ENCODE assay signal across 28 cellular contexts in the genomic region with DNA sequence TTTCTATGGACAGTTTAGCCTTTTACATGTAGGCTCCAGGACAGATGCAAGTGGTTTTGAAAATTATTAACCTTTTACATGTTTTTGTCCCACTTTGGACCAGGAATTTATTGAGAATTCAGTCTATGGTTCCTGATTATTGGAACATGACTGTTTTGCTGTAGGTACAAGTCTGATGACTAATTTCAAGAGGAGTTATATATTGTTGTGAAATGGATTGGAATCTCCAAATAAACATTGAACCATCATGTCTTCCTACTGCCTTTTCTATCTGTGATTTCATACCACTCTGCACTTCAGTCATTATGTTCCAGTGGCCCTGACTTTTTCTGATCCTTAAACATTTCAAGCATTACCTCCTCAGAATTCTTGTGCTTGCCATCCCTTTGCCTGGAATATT. TPM values are rescaled to one million over a fixed set of nuclear protein-coding genes. Genes with fewer than 3 reads are reported as not detected.
DNase-seq lines count a peak whose midpoint lies in the region; ATAC-seq and TF ChIP-seq lines count a peak whose summit lies in the region.
"Had no signal": no experiment of that assay in that cellular context is flagged by ENCODE, and none has a peak within 500 bp of the region (broad histone marks: within the 10 kb centered on the region; RNA-seq: fewer than 3 reads in every experiment).

No MANE protein-coding gene starts in this region.

- H2BK15ac ChIP-seq in mesenchymal stem cell (ENCODE audit: low read depth, poor library complexity, severe bottlenecking), result no peak overlapping the region

- no peak overlapping the region for H2AK5ac ChIP-seq in mesenchymal stem cell (ENCODE audit: low read length, severe bottlenecking)

- H2AFZ ChIP-seq in mesenchymal stem cell (ENCODE audit: low read depth, low read length), result no peak overlapping the region

- no peak for TF ChIP-seq CTCF in BJ (IDR thresholded peaks at IDR 0.05; ENCODE audit: insufficient read depth, low read depth, low read length)

- H3K36me3 ChIP-seq in BJ (ENCODE audit: control insufficient read depth, insufficient read depth, low read length) (no peaks in the 10 kb centered on the region), mesenchymal stem cell (ENCODE audit: control insufficient read depth in 1 of 2, insufficient read depth in 2 of 2, low read depth in 1 of 2, low read length in 2 of 2) (peaks cover 0 to 57% of the 10 kb centered on the region in 2 experiments)
- H3K36me3 ChIP-seq: BLaER1, cardiac muscle cell had no signal

- H3K4me1 Mint-ChIP-seq in natural killer cell treated with Interleukin-12 subunit alpha and Interleukin-12 subunit beta and Interleukin-15 and Interleukin-18, amount 100 ng/mL, for 72 hours (ENCODE audit: low read depth in 2 of 2), result peaks cover 4 to 10% of the 10 kb centered on the region in 2 donors
- H3K4me1 Mint-ChIP-seq: activated naive CD8-positive, alpha-beta T cell treated with anti-CD3 and anti-CD28 coated beads, Interleukin-2, amount 50 U/mL, for 24 hours had no signal

- H4K91ac ChIP-seq in mesenchymal stem cell (ENCODE audit: low read length), result no peak overlapping the region

- H2BK5ac ChIP-seq in mesenchymal stem cell (ENCODE audit: low read depth, low read length, poor library complexity, severe bottlenecking), result no peak overlapping the region

- no peak overlapping the region for H3K23ac ChIP-seq in mesenchymal stem cell (ENCODE audit: low read length in 2 of 2)

- CTCF ChIA-PET in BJ (lab: Yijun Ruan, JAX), result no interaction called here

- no peak overlapping the region for H3K4me3 Mint-ChIP-seq in natural killer cell treated with Interleukin-12 subunit alpha and Interleukin-12 subunit beta and Interleukin-15 and Interleukin-18, amount 100 ng/mL, for 72 hours
- H3K4me3 Mint-ChIP-seq: activated naive CD8-positive, alpha-beta T cell treated with anti-CD3 and anti-CD28 coated beads, Interleukin-2, amount 50 U/mL, for 24 hours; stimulated activated naive CD8-positive, alpha-beta T cell treated with anti-CD3 and anti-CD28 coated beads, Interleukin-15, Interleukin-2, amounts not matched to agents 100 ng/mL and 50 ng/mL, for 24 hours had no signal

- H3K36me3 Mint-ChIP-seq in natural killer cell treated with Interleukin-12 subunit alpha and Interleukin-12 subunit beta and Interleukin-15 and Interleukin-18, amount 100 ng/mL, for 72 hours, result no peaks in the 10 kb centered on the region

- no peaks in the 10 kb centered on the region for H3K4me1 ChIP-seq in mesenchymal stem cell (ENCODE audit: control insufficient read depth, insufficient read depth, low read depth, low read length)
- H3K4me1 ChIP-seq: BLaER1, left ventricle myocardium inferior, tibial nerve had no signal

- no peak overlapping the region for H4K8ac ChIP-seq in mesenchymal stem cell (ENCODE audit: low read length)

- H2BK120ac ChIP-seq in mesenchymal stem cell (ENCODE audit: low read depth, low read length), result no peak overlapping the region

- no peak overlapping the region for H3K4me2 ChIP-seq in mesenchymal stem cell (ENCODE audit: low read length, poor library complexity, severe bottlenecking)
- H3K4me2 ChIP-seq: BLaER1 had no signal

- no peak overlapping the region for H3K27ac Mint-ChIP-seq in natural killer cell treated with Interleukin-12 subunit alpha and Interleukin-12 subunit beta and Interleukin-15 and Interleukin-18, amount 100 ng/mL, for 72 hours
- H3K27ac Mint-ChIP-seq: activated naive CD8-positive, alpha-beta T cell treated with anti-CD3 and anti-CD28 coated beads, Interleukin-2, amount 50 U/mL, for 24 hours; progenitor cell of endocrine pancreas; stimulated activated naive CD8-positive, alpha-beta T cell treated with anti-CD3 and anti-CD28 coated beads, Interleukin-15, Interleukin-2, amounts not matched to agents 100 ng/mL and 50 ng/mL, for 24 hours had no signal

- H3K9me3 Mint-ChIP-seq in natural killer cell treated with Interleukin-12 subunit alpha and Interleukin-12 subunit beta and Interleukin-15 and Interleukin-18, amount 100 ng/mL, for 72 hours, result no peaks in the 10 kb centered on the region
- H3K9me3 Mint-ChIP-seq: activated naive CD8-positive, alpha-beta T cell treated with anti-CD3 and anti-CD28 coated beads, Interleukin-2, amount 50 U/mL, for 24 hours; stimulated activated naive CD8-positive, alpha-beta T cell treated with anti-CD3 and anti-CD28 coated beads, Interleukin-15, Interleukin-2, amounts not matched to agents 100 ng/mL and 50 ng/mL, for 24 hours had no signal

- H3K27ac ChIP-seq in mesenchymal stem cell (ENCODE audit: low read length, poor library complexity, severe bottlenecking), result peak overlapping the region; percentile 42
- H3K27ac ChIP-seq: BLaER1, cardiac muscle cell, dorsolateral prefrontal cortex, left ventricle myocardium inferior, SK-N-MC, tibial nerve, VCaP had no signal

- no peak overlapping the region for H3K9ac ChIP-seq in mesenchymal stem cell (ENCODE audit: low read length)
- H3K9ac ChIP-seq: BLaER1 had no signal

- no peaks in the 10 kb centered on the region for H3K9me3 ChIP-seq in mesenchymal stem cell (ENCODE audit: control insufficient read depth, low read length)
- H3K9me3 ChIP-seq: BLaER1, left ventricle myocardium inferior, tibial nerve had no signal

- ATAC-seq in natural killer cell treated with Interleukin-12 subunit alpha and Interleukin-12 subunit beta and Interleukin-15 and Interleukin-18, amount 100 ng/mL, for 72 hours, result no peak
- ATAC-seq in GM19467 (IDR thresholded peaks at IDR 0.05; ENCODE audit: unreplicated experiment), result no peak
- ATAC-seq in HG02763 (IDR thresholded peaks at IDR 0.05; ENCODE audit: unreplicated experiment), result no peak
- ATAC-seq: activated naive CD8-positive, alpha-beta T cell treated with anti-CD3 and anti-CD28 coated beads, Interleukin-2, amount 50 U/mL, for 24 hours had no signal

- POLR2A ChIA-PET in BJ (lab: Charles Lee), result no interaction called here

- no peak overlapping the region for H3K14ac ChIP-seq in mesenchymal stem cell (ENCODE audit: low read length in 2 of 2)

- H3K27me3 ChIP-seq in BJ (ENCODE audit: control insufficient read depth, insufficient read depth, low read length) (no peaks in the 10 kb centered on the region), mesenchymal stem cell (ENCODE audit: control insufficient read depth in 1 of 2, insufficient read depth in 1 of 2, low read length in 2 of 2) (no peaks in the 10 kb centered on the region)
- H3K27me3 ChIP-seq: BLaER1, cardiac muscle cell, dorsolateral prefrontal cortex, tibial nerve had no signal

- DNase-seq in BJ (ENCODE audit: low read depth), result peak; percentile 9
- peak; percentile 4 for DNase-seq in M059J (ENCODE audit: low read depth)
- DNase-seq in fibroblast of gingiva (ENCODE audit: low read depth), result peak; percentile 44
- peak; percentile 54 for DNase-seq in mesenchymal stem cell
- DNase-seq in Kasumi-1 (lab: John Stamatoyannopoulos, UW), result no peak
- DNase-seq in natural killer cell treated with Interleukin-12 subunit alpha and Interleukin-12 subunit beta and Interleukin-15 and Interleukin-18, amount 100 ng/mL, for 72 hours (ENCODE audit: low spot score), result no peak
- DNase-seq: activated CD4-positive, alpha-beta T cell treated with anti-CD3 and anti-CD28 coated beads, Interleukin-2, amount 50 U/mL, for 4 hours; activated effector memory CD4-positive, alpha-beta T cell treated with anti-CD3 and anti-CD28 coated beads, Interleukin-2, amount 50 U/mL, for 16 hours; activated naive CD8-positive, alpha-beta T cell treated with anti-CD3 and anti-CD28 coated beads, Interleukin-2, amount 50 U/mL, for 24 hours; Calu3; dorsolateral prefrontal cortex; head of caudate nucleus; left ventricle myocardium inferior; NCI-H1105; NCI-H510A; NK-92 treated with Interleukin-12 subunit alpha and Interleukin-12 subunit beta, amount 100 ng/mL, for 24 hours; small intestine; stimulated activated CD4-positive, alpha-beta T cell treated with anti-CD3 and anti-CD28 coated beads, Interleukin-2, amount 100 ng/mL, for 48 hours; T-helper 2 cell had no signal

- H3K27me3 Mint-ChIP-seq in natural killer cell treated with Interleukin-12 subunit alpha and Interleukin-12 subunit beta and Interleukin-15 and Interleukin-18, amount 100 ng/mL, for 72 hours, result no peaks in the 10 kb centered on the region
- H3K27me3 Mint-ChIP-seq: activated naive CD8-positive, alpha-beta T cell treated with anti-CD3 and anti-CD28 coated beads, Interleukin-2, amount 50 U/mL, for 24 hours; progenitor cell of endocrine pancreas; stimulated activated naive CD8-positive, alpha-beta T cell treated with anti-CD3 and anti-CD28 coated beads, Interleukin-15, Interleukin-2, amounts not matched to agents 100 ng/mL and 50 ng/mL, for 24 hours had no signal

- H3K4me3 ChIP-seq in BJ (ENCODE audit: low read depth, low read length) (no peak overlapping the region), mesenchymal stem cell (ENCODE audit: insufficient read depth in 1 of 2, low read depth in 1 of 2, low read length in 2 of 2) (peak overlapping the region in 1 of 2 experiments; percentile 36)
- H3K4me3 ChIP-seq: BLaER1, cardiac muscle cell, dorsolateral prefrontal cortex, left ventricle myocardium inferior, SK-N-MC, tibial nerve had no signal

- no peak overlapping the region for H2BK12ac ChIP-seq in mesenchymal stem cell (ENCODE audit: low read length in 2 of 2)

- H3K18ac ChIP-seq in mesenchymal stem cell (ENCODE audit: low read depth in 1 of 2, low read length in 2 of 2), result no peak overlapping the region

- H3K79me1 ChIP-seq in mesenchymal stem cell (replicated peaks; ENCODE audit: low read length, poor library complexity, severe bottlenecking), result peaks cover 14% of the 10 kb centered on the region

- no peak overlapping the region for H3K4ac ChIP-seq in mesenchymal stem cell (ENCODE audit: low read depth in 1 of 2, low read length in 2 of 2)

RNA-seq across cellular contexts. Expression of a gene that starts 35.9 kb away (rescaled TPM):
- 8.3 and 20.4 TPM in 2 replicates for polyA plus RNA-seq in BJ (2011; rRNA removed)
- polyA minus RNA-seq in BJ (2011; rRNA and poly(A)+ RNA removed), result 11.9 and 14.5 TPM in 2 replicates
- total RNA-seq in M059J (2014; rRNA removed; shearing (Covaris generic)), result 26.3 and 28.6 TPM in 2 replicates
- 8.3 TPM for polyA plus RNA-seq in mesenchymal stem cell (2013, experiment 1 of 2)
- polyA plus RNA-seq in mesenchymal stem cell (2013, experiment 2 of 2), result 9.4 TPM
- total RNA-seq in natural killer cell treated with Interleukin-12 subunit alpha and Interleukin-12 subunit beta and Interleukin-15 and Interleukin-18, amount 100 ng/mL, for 72 hours, result 1 to 10 TPM; 5.7 to 7.2 TPM

Comparison
In these comparisons a context has a peak if more than half of its experiments do, and no peak if none do; other contexts are left out.
1. DNase-seq: peak in BJ (single experiment), M059J (single experiment), fibroblast of gingiva (single experiment) and mesenchymal stem cell (single experiment); none in Kasumi-1 (0 of 2) and natural killer cell treated with Interleukin-12 subunit alpha and Interleukin-12 subunit beta and Interleukin-15 and Interleukin-18, amount 100 ng/mL, for 72 hours (single experiment).